Comparison of ENCODE assay signal across 8 cellular contexts in genomic region chr20:47357296-47358051, GRCh38. TPM values are rescaled to one million over a fixed set of nuclear protein-coding genes. Genes with fewer than 3 reads are reported as not detected.
A peak's percentile ranks its signal among the peaks of the same experiment; 100 is the strongest.
DNase-seq lines count a peak whose midpoint lies in the region; ATAC-seq and TF ChIP-seq lines count a peak whose summit lies in the region.

No MANE protein-coding gene starts in this region.

- DNase-seq in HT1080 (ENCODE audit: low read depth) (peak; percentile 85), OCI-M1 (lab: John Stamatoyannopoulos, UW) (peak; percentile 95), activated T-helper 1 cell treated with Interleukin-2 at 50 U/mL for 16 hours (ENCODE audit: low read depth) (peak; percentile 48), fibroblast of mammary gland (ENCODE audit: low read depth) (peak; percentile 92)
- peak; percentile 86 for DNase-seq in natural killer cell treated with Interleukin-12 subunit alpha and Interleukin-12 subunit beta and Interleukin-15 and Interleukin-18, amount 100 ng/mL, for 72 hours (ENCODE audit: low spot score)
- peak; percentile 39 to 79 (median 62) for DNase-seq in stimulated activated naive CD4-positive, alpha-beta T cell (lab: John Stamatoyannopoulos, UW)

- peak overlapping the region; percentile 87 to 96 (median 91) for H3K9ac ChIP-seq in BLaER1 treated with 17β-estradiol and CSF1 and Interleukin-3, amounts not matched to agents 10 nM and 100 nM

- H3K27me3 Mint-ChIP-seq in natural killer cell treated with Interleukin-12 subunit alpha and Interleukin-12 subunit beta and Interleukin-15 and Interleukin-18, amount 100 ng/mL, for 72 hours, result no peaks in the 10 kb centered on the region

- H3K9me3 Mint-ChIP-seq in natural killer cell treated with Interleukin-12 subunit alpha and Interleukin-12 subunit beta and Interleukin-15 and Interleukin-18, amount 100 ng/mL, for 72 hours, result no peaks in the 10 kb centered on the region

- peaks cover 53 to 59% of the 10 kb centered on the region in 2 donors for H3K4me1 Mint-ChIP-seq in natural killer cell treated with Interleukin-12 subunit alpha and Interleukin-12 subunit beta and Interleukin-15 and Interleukin-18, amount 100 ng/mL, for 72 hours (ENCODE audit: low read depth in 2 of 2)

- H3K4me3 ChIP-seq in BLaER1 treated with 17β-estradiol and CSF1 and Interleukin-3, amounts not matched to agents 10 nM and 100 nM, result peak overlapping the region; percentile 52 to 75 (median 66); a peak in 17 of 20 replicates
- H3K4me3 ChIP-seq in fibroblast of mammary gland (ENCODE audit: control insufficient read depth, low read depth, low read length), result peak overlapping the region; percentile 1

- peaks cover 14% of the 10 kb centered on the region for H3K36me3 Mint-ChIP-seq in natural killer cell treated with Interleukin-12 subunit alpha and Interleukin-12 subunit beta and Interleukin-15 and Interleukin-18, amount 100 ng/mL, for 72 hours

- H3K4me1 ChIP-seq in BLaER1 treated with 17β-estradiol and CSF1 and Interleukin-3, amounts not matched to agents 10 nM and 100 nM, result peaks cover 71 to 85% (median 77%) of the 10 kb centered on the region in 10 experiments

- TF ChIP-seq CTCF in fibroblast of mammary gland (conservative IDR thresholded peaks at IDR 0.05; ENCODE audit: control insufficient read depth, insufficient read depth, low read depth, low read length), result no peak

- H3K4me2 ChIP-seq in BLaER1 treated with 17β-estradiol and CSF1 and Interleukin-3, amounts not matched to agents 10 nM and 100 nM, result peak overlapping the region; percentile 90 to 100 (median 97)

- H3K36me3 ChIP-seq in BLaER1 treated with 17β-estradiol and CSF1 and Interleukin-3, amounts not matched to agents 10 nM and 100 nM, result peaks cover 0 to 6% (median 0%) of the 10 kb centered on the region in 11 experiments; a peak in 4 of 22 replicates

- peak overlapping the region; percentile 91 to 100 (median 98) for H3K27ac ChIP-seq in BLaER1 treated with 17β-estradiol and CSF1 and Interleukin-3, amounts not matched to agents 10 nM and 100 nM

- H3K27me3 ChIP-seq in BLaER1 treated with 17β-estradiol and CSF1 and Interleukin-3, amounts not matched to agents 10 nM and 100 nM, result no peaks in the 10 kb centered on the region

- no peaks in the 10 kb centered on the region for H3K9me3 ChIP-seq in BLaER1 treated with 17β-estradiol and CSF1 and Interleukin-3, amounts not matched to agents 10 nM and 100 nM (replicated peaks in 1 of 11)

- H4K20me1 ChIP-seq in BLaER1 treated with 17β-estradiol and CSF1 and Interleukin-3, amounts not matched to agents 10 nM and 100 nM, result peaks cover 0 to 3% (median 0%) of the 10 kb centered on the region in 11 experiments; a peak in 2 of 22 replicates

- H3K4me3 Mint-ChIP-seq in natural killer cell treated with Interleukin-12 subunit alpha and Interleukin-12 subunit beta and Interleukin-15 and Interleukin-18, amount 100 ng/mL, for 72 hours, result peak overlapping the region; percentile 97

- peak; percentile 60 for ATAC-seq in GM19397 (IDR thresholded peaks at IDR 0.05; ENCODE audit: unreplicated experiment)
- peak; percentile 72 to 77 for ATAC-seq in natural killer cell treated with Interleukin-12 subunit alpha and Interleukin-12 subunit beta and Interleukin-15 and Interleukin-18, amount 100 ng/mL, for 72 hours

- H3K27ac Mint-ChIP-seq in natural killer cell treated with Interleukin-12 subunit alpha and Interleukin-12 subunit beta and Interleukin-15 and Interleukin-18, amount 100 ng/mL, for 72 hours, result peak overlapping the region in 1 of 2 donors; percentile 99

RNA-seq across cellular contexts. Expression of gene ZMYND8, which starts 1.0 kb away (rescaled TPM):
- 20.1 and 23.7 TPM in 2 replicates for total RNA-seq in HT1080 (2014; rRNA removed; shearing (Covaris generic))
- 27.4 and 36.6 TPM in 2 replicates for polyA plus RNA-seq in HT1080 (2015; cell fraction: cytosol; rRNA removed)
- polyA plus RNA-seq in HT1080 (2015; cell fraction: nucleus; rRNA removed), result 92.5 and 97.0 TPM in 2 replicates
- 10 to 100 TPM; 42.1 to 65.7 TPM for total RNA-seq in natural killer cell treated with Interleukin-12 subunit alpha and Interleukin-12 subunit beta and Interleukin-15 and Interleukin-18, amount 100 ng/mL, for 72 hours

Comparison
In these comparisons a context has a peak if more than half of its experiments do, and no peak if none do; other contexts are left out.
1. Peak in every context shown above with its lines: DNase-seq, ATAC-seq, H3K4me3 ChIP-seq and H3K27ac ChIP-seq.